8 cellular contexts compared by ENCODE assay signal in genomic region chr17:63842540-63843386, GRCh38. TPM values are rescaled to one million over a fixed set of nuclear protein-coding genes. Genes with fewer than 3 reads are reported as not detected.
DNase-seq lines count a peak whose midpoint lies in the region; ATAC-seq, FAIRE-seq and TF ChIP-seq lines count a peak whose summit lies in the region.

Gene SMARCD2 (minus strand): TSS chr17:63842685. CDS start chr17:63842674, 11 bp downstream.

- H3K79me2 ChIP-seq in H1 (ENCODE audit: control insufficient read depth in 1 of 2, insufficient read depth in 2 of 2, low read length in 2 of 2): peaks cover 11 to 32% of the 10 kb centered on the region in 2 experiments

- H2AFZ ChIP-seq in H1 (ENCODE audit: low read length) (peak within 1 kb of the TSS; percentile 43; the same call in 1 of the 2 replicates), mesenchymal stem cell (ENCODE audit: low read depth, low read length) (peak within 1 kb of the TSS; percentile 29)

- H4K91ac ChIP-seq in H1 (replicated peaks; ENCODE audit: insufficient read length, low read length): peak within 1 kb of the TSS; percentile 14
- H4K91ac ChIP-seq in mesenchymal stem cell (ENCODE audit: low read length): peak within 1 kb of the TSS; percentile 71

- WGBS in H1 (ENCODE audit: extremely low coverage in 1 of 2, insufficient coverage in 1 of 2, insufficient read length in 1 of 2, insufficient replicate concordance in 2 of 2, low coverage in 1 of 2, low lambda C conversion rate in 2 of 2, missing lambda C conversion rate in 1 of 2), 2 experiments: 2% methylated on average over 63 of the region's 92 CpGs; no CpG with 5 or more reads in 1 of the 2 experiments
- WGBS in mesenchymal stem cell: 4% methylated on average over 76 of the region's 92 CpGs

- H3K4me3 ChIP-seq in H1 (ENCODE audit: extremely low read depth in 1 of 4, insufficient read depth in 2 of 4, low read depth in 3 of 4, low read length in 4 of 4) (peak within 1 kb of the TSS; percentile 76 to 97 (median 83)), mesenchymal stem cell (ENCODE audit: insufficient read depth in 1 of 2, low read depth in 1 of 2, low read length in 2 of 2) (peak within 1 kb of the TSS; percentile 80 to 96)

- ATAC-seq in GM21367 (IDR thresholded peaks at IDR 0.05; ENCODE audit: unreplicated experiment): peak; percentile 71

- peaks cover 15% of the 10 kb centered on the region for H3K79me1 ChIP-seq in H1 (ENCODE audit: low read depth, low read length)
- H3K79me1 ChIP-seq in mesenchymal stem cell (replicated peaks; ENCODE audit: low read length, poor library complexity, severe bottlenecking): peaks cover 15% of the 10 kb centered on the region

- no peak for TF ChIP-seq RAD21 in H1 (IDR thresholded peaks at IDR 0.05 in 1 of 2, conservative IDR thresholded peaks at IDR 0.05 in 1 of 2; ENCODE audit: low read depth in 2 of 2, low read length in 2 of 2)

- H3K4me2 ChIP-seq in H1 (ENCODE audit: insufficient read depth in 1 of 2, low read depth in 2 of 2, low read length in 2 of 2): peak within 1 kb of the TSS; percentile 93
- H3K4me2 ChIP-seq in mesenchymal stem cell (ENCODE audit: low read length, poor library complexity, severe bottlenecking): peak within 1 kb of the TSS; percentile 97

- H3K27me3 ChIP-seq in H1 (replicated peaks in 1 of 4; ENCODE audit: control insufficient read depth in 3 of 4, extremely low read depth in 1 of 4, insufficient read depth in 3 of 4, low read length in 3 of 4): peaks cover 0 to 16% (median 10%) of the 10 kb centered on the region in 4 experiments; a peak in 6 of 7 replicates
- H3K27me3 ChIP-seq in mesenchymal stem cell (ENCODE audit: control insufficient read depth in 1 of 2, insufficient read depth in 1 of 2, low read length in 2 of 2): no peaks in the 10 kb centered on the region

- DNase-seq in COLO668 (lab: John Stamatoyannopoulos, UW; ENCODE audit: unreplicated experiment) (peak; percentile 96), HTR-8/SVneo (ENCODE audit: insufficient read length, low spot score) (peak; percentile 99), NOMO-1 treated with DMSO at 0.1 percent for 48 hours (lab: John Stamatoyannopoulos, UW; ENCODE audit: unreplicated experiment) (peak; percentile 95), H1 (ENCODE audit: low read depth in 1 of 2, low spot score in 2 of 2) (peak; percentile 97), mesenchymal stem cell (peak; percentile 99)
- DNase-seq in activated CD8-positive, alpha-beta memory T cell treated with anti-CD3 and anti-CD28 coated beads for 48 hours (ENCODE audit: low read depth in 2 of 3, low spot score in 2 of 3): peak; percentile 93 to 97 (median 96)
- DNase-seq in stimulated activated CD8-positive, alpha-beta memory T cell treated with anti-CD3 and anti-CD28 coated beads, Interleukin-12 subunit alpha, Interleukin-12 subunit beta, amount 100 ng/mL, for 4 hours (ENCODE audit: low read depth): peak; percentile 99

- peak within 1 kb of the TSS; percentile 65; the same call in 1 of the 2 replicates for H3K27ac ChIP-seq in H1 (ENCODE audit: low read depth, low read length)
- H3K27ac ChIP-seq in mesenchymal stem cell (ENCODE audit: low read length, poor library complexity, severe bottlenecking): peak within 1 kb of the TSS; percentile 80

- POLR2A ChIA-PET in H1 (lab: Charles Lee; ENCODE audit: partially characterized antibody): interaction anchor here (0.9 to 27.8 kb wide), 4 partner anchors 10 to 303 kb away, joined by 3 to 593 read pairs (median 8); partner anchors contain the start of genes CCDC47, DDX42, FTSJ3 and PSMC5

- no peak within 1 kb of the TSS for H2AK5ac ChIP-seq in H1 (ENCODE audit: low read depth, low read length)
- H2AK5ac ChIP-seq in mesenchymal stem cell (ENCODE audit: low read length, severe bottlenecking): no peak within 1 kb of the TSS

- no peak within 1 kb of the TSS for H3K14ac ChIP-seq in H1 (ENCODE audit: insufficient read length)
- peak within 1 kb of the TSS; percentile 21 to 83 for H3K14ac ChIP-seq in mesenchymal stem cell (ENCODE audit: low read length in 2 of 2)

- H4K8ac ChIP-seq in H1 (ENCODE audit: extremely low read depth, insufficient read depth, low read length): peak within 1 kb of the TSS; percentile 54
- peak within 1 kb of the TSS; percentile 73 for H4K8ac ChIP-seq in mesenchymal stem cell (ENCODE audit: low read length)

- H3K4ac ChIP-seq in H1 (replicated peaks; ENCODE audit: insufficient read length, low read depth, low read length) (peak within 1 kb of the TSS; percentile 8), mesenchymal stem cell (ENCODE audit: low read depth in 1 of 2, low read length in 2 of 2) (peak within 1 kb of the TSS; percentile 57 to 85)

- no peak within 1 kb of the TSS for H2BK20ac ChIP-seq in H1 (ENCODE audit: low read length)

- peak within 1 kb of the TSS; percentile 24 for H3K18ac ChIP-seq in H1 (ENCODE audit: extremely low read depth, low read length)
- peak within 1 kb of the TSS; percentile 76 to 88 for H3K18ac ChIP-seq in mesenchymal stem cell (ENCODE audit: low read depth in 1 of 2, low read length in 2 of 2)

- H3K4me1 ChIP-seq in H1 (replicated peaks in 1 of 4; ENCODE audit: control insufficient read depth in 3 of 4, insufficient read depth in 4 of 4, low read length in 3 of 4): peaks cover 3 to 26% (median 24%) of the 10 kb centered on the region in 4 experiments
- peaks cover 28% of the 10 kb centered on the region for H3K4me1 ChIP-seq in mesenchymal stem cell (ENCODE audit: control insufficient read depth, insufficient read depth, low read depth, low read length)

- TF ChIP-seq EP300 in H1 (IDR thresholded peaks at IDR 0.05; ENCODE audit: borderline replicate concordance in 1 of 2, low read depth in 2 of 2, low read length in 2 of 2): peak in 1 of 2 experiments; percentile 89; a peak in 2 of 3 replicates

- peaks cover 0 to 4% of the 10 kb centered on the region in 2 experiments for H4K20me1 ChIP-seq in H1 (replicated peaks in 1 of 2; ENCODE audit: control insufficient read depth in 1 of 2, insufficient read depth in 2 of 2, low read length in 2 of 2)

- H2BK120ac ChIP-seq in H1 (replicated peaks; ENCODE audit: low read depth, low read length) (no peak within 1 kb of the TSS), mesenchymal stem cell (ENCODE audit: low read depth, low read length) (peak within 1 kb of the TSS; percentile 75)

- H3K9me3 ChIP-seq in H1 (ENCODE audit: insufficient read depth in 2 of 2, low read depth in 1 of 2, low read length in 1 of 2) (no peaks in the 10 kb centered on the region), mesenchymal stem cell (ENCODE audit: control insufficient read depth, low read length) (no peaks in the 10 kb centered on the region)

- H3K23ac ChIP-seq in H1 (ENCODE audit: insufficient read length) (no peak within 1 kb of the TSS), mesenchymal stem cell (ENCODE audit: low read length in 2 of 2) (peak within 1 kb of the TSS; percentile 35 to 83)

- H2BK5ac ChIP-seq in H1 (ENCODE audit: low read depth, low read length) (peak within 1 kb of the TSS; percentile 73; the same call in 1 of the 2 replicates), mesenchymal stem cell (ENCODE audit: low read depth, low read length, poor library complexity, severe bottlenecking) (peak within 1 kb of the TSS; percentile 75)

- no peak for TF ChIP-seq CTCF in H1 (IDR thresholded peaks at IDR 0.05; ENCODE audit: control extremely low read depth in 1 of 3, insufficient read depth in 1 of 3, low read depth in 1 of 3, low read length in 3 of 3)

- peaks cover 8% of the 10 kb centered on the region for H3K23me2 ChIP-seq in H1 (ENCODE audit: low read depth, low read length)

- peak within 1 kb of the TSS; percentile 38 for H4K5ac ChIP-seq in H1 (ENCODE audit: insufficient read length, low read depth, low read length)

- H3K56ac ChIP-seq in H1 (replicated peaks; ENCODE audit: insufficient read length, low read depth, low read length): peak within 1 kb of the TSS; percentile 73

- peak in 1 of 2 experiments; percentile 43; a peak in 1 of 3 replicates for TF ChIP-seq POLR2A in H1 (IDR thresholded peaks at IDR 0.05; ENCODE audit: control extremely low read depth in 1 of 2, low read depth in 2 of 2, low read length in 2 of 2)

- peak within 1 kb of the TSS; percentile 68; the same call in 1 of the 2 replicates for H2BK12ac ChIP-seq in H1 (ENCODE audit: low read depth, low read length)
- peak within 1 kb of the TSS in 1 of 2 experiments; percentile 40 for H2BK12ac ChIP-seq in mesenchymal stem cell (ENCODE audit: low read length in 2 of 2)

- peak; percentile 96 for FAIRE-seq in HTR-8/SVneo (lab: Jason Lieb, UNC)
- FAIRE-seq in H1 (lab: Jason Lieb, UNC): no peak

- H3K9ac ChIP-seq in H1 (replicated peaks in 1 of 4; ENCODE audit: extremely low read depth in 1 of 4, low read depth in 3 of 4, low read length in 3 of 4) (peak within 1 kb of the TSS; percentile 68 to 81 (median 73)), mesenchymal stem cell (ENCODE audit: low read length) (peak within 1 kb of the TSS; percentile 95)

- H3K36me3 ChIP-seq in H1 (ENCODE audit: control insufficient read depth in 2 of 4, insufficient read depth in 4 of 4, low read length in 3 of 4): no peaks in the 10 kb centered on the region
- peaks cover 0 to 9% of the 10 kb centered on the region in 2 experiments for H3K36me3 ChIP-seq in mesenchymal stem cell (ENCODE audit: control insufficient read depth in 1 of 2, insufficient read depth in 2 of 2, low read depth in 1 of 2, low read length in 2 of 2)

- CTCF ChIA-PET in H1 (lab: Charles Lee; ENCODE audit: partially characterized antibody): interaction anchor here (0.9 to 6.9 kb wide), 2 partner anchors 12 to 15 kb away, joined by 3 to 77 read pairs; no protein-coding TSS in a partner anchor

- H2BK15ac ChIP-seq in H1 (ENCODE audit: low read length) (no peak within 1 kb of the TSS), mesenchymal stem cell (ENCODE audit: low read depth, poor library complexity, severe bottlenecking) (peak within 1 kb of the TSS; percentile 20)

TF ChIP-seq in H1, 55 proteins besides CTCF, POLR2A, EP300 and RAD21 (continues in another document):
- TF ChIP-seq CHD2 (IDR thresholded peaks at IDR 0.05; ENCODE audit: low read length) (peak; percentile 95), YY1 (IDR thresholded peaks at IDR 0.05; ENCODE audit: low read depth, low read length) (peak; percentile 83), SIN3A (conservative IDR thresholded peaks at IDR 0.05 in 1 of 2, IDR thresholded peaks at IDR 0.05 in 1 of 2; ENCODE audit: low read depth in 1 of 2, low read length in 2 of 2) (peak in 1 of 2 experiments; percentile 95; a peak in 3 of 4 replicates), KDM5A (IDR thresholded peaks at IDR 0.05; ENCODE audit: low read length) (no peak), CREB1 (IDR thresholded peaks at IDR 0.05) (peak; percentile 74)

RNA-seq across cellular contexts. Expression of gene SMARCD2, which starts in this region (rescaled TPM):
- 84.6 and 92.2 TPM in 2 replicates for total RNA-seq in H1 (2021; fragmentation: NEBNext Ultra II Directional; extraction: Animal tissue kit (Norgen Biotek cat#: 25700))
- 90.0 and 111 TPM in 2 replicates for polyA plus RNA-seq in H1 (2011; rRNA removed)
- 94.6 TPM for polyA plus RNA-seq in H1 (2011; cell fraction: cytosol; rRNA removed)
- 147 TPM for polyA plus RNA-seq in H1 (2011; cell fraction: nucleus; rRNA removed)
- 70.0 to 93.3 TPM (median 88.1 TPM) in 4 replicates for polyA plus RNA-seq in H1 (2012, experiment 1 of 2)
- 111 TPM for polyA plus RNA-seq in H1 (2012, experiment 2 of 2)
- 51.4 TPM for polyA plus RNA-seq in H1 (2013, experiment 1 of 2)
- polyA plus RNA-seq in H1 (2013, experiment 2 of 2): 48.2 TPM
- 102 and 117 TPM in 2 replicates for polyA minus RNA-seq in H1 (2011; rRNA and poly(A)+ RNA removed)
- polyA minus RNA-seq in H1 (2011; cell fraction: cytosol; rRNA and poly(A)+ RNA removed): 54.5 TPM
- 64.8 TPM for polyA minus RNA-seq in H1 (2011; cell fraction: nucleus; rRNA and poly(A)+ RNA removed)
- polyA plus RNA-seq in mesenchymal stem cell (2013, experiment 1 of 2): 28.6 TPM
- 27.5 TPM for polyA plus RNA-seq in mesenchymal stem cell (2013, experiment 2 of 2)

Comparison
In these comparisons a context has a peak if more than half of its experiments do, and no peak if none do; other contexts are left out.
1. Peak in every context shown above with its lines: DNase-seq, ATAC-seq, H3K4me3 ChIP-seq and H3K27ac ChIP-seq.